1 cellular context compared by ENCODE assay signal in genomic region chr14:103563089-103563620, GRCh38.
TF ChIP-seq lines count a peak whose summit lies in the region.

No MANE protein-coding gene starts in this region.

TF ChIP-seq in HepG2, 621 proteins besides CTCF, POLR2A, EP300 and RAD21 (continued from another document and continues in another):
- TF ChIP-seq HMGXB3 (CRISPR knock-in tag; IDR thresholded peaks at IDR 0.05; ENCODE audit: borderline replicate concordance) = 0 out of 2 replicates have a peak, but pooled peaks have one; percentile 2
- TF ChIP-seq NR2F6 (IDR thresholded peaks at IDR 0.05) = no peak
- 0 out of 2 replicates have a peak, but pooled peaks have one; percentile 3 for TF ChIP-seq NR2F6 (CRISPR knock-in tag; IDR thresholded peaks at IDR 0.05)
- TF ChIP-seq, protein P1, sequence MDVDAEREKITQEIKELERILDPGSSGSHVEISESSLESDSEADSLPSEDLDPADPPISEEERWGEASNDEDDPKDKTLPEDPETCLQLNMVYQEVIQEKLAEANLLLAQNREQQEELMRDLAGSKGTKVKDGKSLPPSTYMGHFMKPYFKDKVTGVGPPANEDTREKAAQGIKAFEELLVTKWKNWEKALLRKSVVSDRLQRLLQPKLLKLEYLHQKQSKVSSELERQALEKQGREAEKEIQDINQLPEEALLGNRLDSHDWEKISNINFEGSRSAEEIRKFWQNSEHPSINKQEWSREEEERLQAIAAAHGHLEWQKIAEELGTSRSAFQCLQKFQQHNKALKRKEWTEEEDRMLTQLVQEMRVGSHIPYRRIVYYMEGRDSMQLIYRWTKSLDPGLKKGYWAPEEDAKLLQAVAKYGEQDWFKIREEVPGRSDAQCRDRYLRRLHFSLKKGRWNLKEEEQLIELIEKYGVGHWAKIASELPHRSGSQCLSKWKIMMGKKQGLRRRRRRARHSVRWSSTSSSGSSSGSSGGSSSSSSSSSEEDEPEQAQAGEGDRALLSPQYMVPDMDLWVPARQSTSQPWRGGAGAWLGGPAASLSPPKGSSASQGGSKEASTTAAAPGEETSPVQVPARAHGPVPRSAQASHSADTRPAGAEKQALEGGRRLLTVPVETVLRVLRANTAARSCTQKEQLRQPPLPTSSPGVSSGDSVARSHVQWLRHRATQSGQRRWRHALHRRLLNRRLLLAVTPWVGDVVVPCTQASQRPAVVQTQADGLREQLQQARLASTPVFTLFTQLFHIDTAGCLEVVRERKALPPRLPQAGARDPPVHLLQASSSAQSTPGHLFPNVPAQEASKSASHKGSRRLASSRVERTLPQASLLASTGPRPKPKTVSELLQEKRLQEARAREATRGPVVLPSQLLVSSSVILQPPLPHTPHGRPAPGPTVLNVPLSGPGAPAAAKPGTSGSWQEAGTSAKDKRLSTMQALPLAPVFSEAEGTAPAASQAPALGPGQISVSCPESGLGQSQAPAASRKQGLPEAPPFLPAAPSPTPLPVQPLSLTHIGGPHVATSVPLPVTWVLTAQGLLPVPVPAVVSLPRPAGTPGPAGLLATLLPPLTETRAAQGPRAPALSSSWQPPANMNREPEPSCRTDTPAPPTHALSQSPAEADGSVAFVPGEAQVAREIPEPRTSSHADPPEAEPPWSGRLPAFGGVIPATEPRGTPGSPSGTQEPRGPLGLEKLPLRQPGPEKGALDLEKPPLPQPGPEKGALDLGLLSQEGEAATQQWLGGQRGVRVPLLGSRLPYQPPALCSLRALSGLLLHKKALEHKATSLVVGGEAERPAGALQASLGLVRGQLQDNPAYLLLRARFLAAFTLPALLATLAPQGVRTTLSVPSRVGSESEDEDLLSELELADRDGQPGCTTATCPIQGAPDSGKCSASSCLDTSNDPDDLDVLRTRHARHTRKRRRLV (CRISPR knock-in tag; IDR thresholded peaks at IDR 0.05) = no peak; the same call in 1 of the 2 replicates
- TF ChIP-seq ZZZ3 (CRISPR knock-in tag; IDR thresholded peaks at IDR 0.05; ENCODE audit: borderline replicate concordance) = no peak
- no peak for TF ChIP-seq ZNF446 (CRISPR knock-in tag; IDR thresholded peaks at IDR 0.05)
- no peak for TF ChIP-seq ZNF263 (CRISPR knock-in tag; IDR thresholded peaks at IDR 0.05)
- TF ChIP-seq, protein P2, sequence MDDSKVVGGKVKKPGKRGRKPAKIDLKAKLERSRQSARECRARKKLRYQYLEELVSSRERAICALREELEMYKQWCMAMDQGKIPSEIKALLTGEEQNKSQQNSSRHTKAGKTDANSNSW (CRISPR knock-in tag; IDR thresholded peaks at IDR 0.05; ENCODE audit: borderline replicate concordance) = no peak
- no peak for TF ChIP-seq PAWR (CRISPR knock-in tag; IDR thresholded peaks at IDR 0.05; ENCODE audit: borderline replicate concordance)
- TF ChIP-seq, protein P3, sequence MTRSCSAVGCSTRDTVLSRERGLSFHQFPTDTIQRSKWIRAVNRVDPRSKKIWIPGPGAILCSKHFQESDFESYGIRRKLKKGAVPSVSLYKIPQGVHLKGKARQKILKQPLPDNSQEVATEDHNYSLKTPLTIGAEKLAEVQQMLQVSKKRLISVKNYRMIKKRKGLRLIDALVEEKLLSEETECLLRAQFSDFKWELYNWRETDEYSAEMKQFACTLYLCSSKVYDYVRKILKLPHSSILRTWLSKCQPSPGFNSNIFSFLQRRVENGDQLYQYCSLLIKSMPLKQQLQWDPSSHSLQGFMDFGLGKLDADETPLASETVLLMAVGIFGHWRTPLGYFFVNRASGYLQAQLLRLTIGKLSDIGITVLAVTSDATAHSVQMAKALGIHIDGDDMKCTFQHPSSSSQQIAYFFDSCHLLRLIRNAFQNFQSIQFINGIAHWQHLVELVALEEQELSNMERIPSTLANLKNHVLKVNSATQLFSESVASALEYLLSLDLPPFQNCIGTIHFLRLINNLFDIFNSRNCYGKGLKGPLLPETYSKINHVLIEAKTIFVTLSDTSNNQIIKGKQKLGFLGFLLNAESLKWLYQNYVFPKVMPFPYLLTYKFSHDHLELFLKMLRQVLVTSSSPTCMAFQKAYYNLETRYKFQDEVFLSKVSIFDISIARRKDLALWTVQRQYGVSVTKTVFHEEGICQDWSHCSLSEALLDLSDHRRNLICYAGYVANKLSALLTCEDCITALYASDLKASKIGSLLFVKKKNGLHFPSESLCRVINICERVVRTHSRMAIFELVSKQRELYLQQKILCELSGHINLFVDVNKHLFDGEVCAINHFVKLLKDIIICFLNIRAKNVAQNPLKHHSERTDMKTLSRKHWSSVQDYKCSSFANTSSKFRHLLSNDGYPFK (CRISPR knock-in tag; IDR thresholded peaks at IDR 0.05; ENCODE audit: borderline replicate concordance) = 0 out of 2 replicates have a peak, but pooled peaks have one; percentile 3
- no peak; the same call in 1 of the 2 replicates for TF ChIP-seq HIVEP1 (CRISPR knock-in tag; IDR thresholded peaks at IDR 0.05)
- peak; percentile 53 for TF ChIP-seq SAP130 (CRISPR knock-in tag; IDR thresholded peaks at IDR 0.05; ENCODE audit: low read depth)
- no peak for TF ChIP-seq ZBTB33 (CRISPR knock-in tag; IDR thresholded peaks at IDR 0.05)
- no peak; the same call in 1 of the 2 replicates for TF ChIP-seq ZBTB1 (CRISPR knock-in tag; IDR thresholded peaks at IDR 0.05; ENCODE audit: borderline replicate concordance)
- no peak for TF ChIP-seq AGO1 (IDR thresholded peaks at IDR 0.05; ENCODE audit: low read depth, low read length, poor library complexity, severe bottlenecking)
- TF ChIP-seq SIN3A (IDR thresholded peaks at IDR 0.05; ENCODE audit: borderline replicate concordance, low read depth, low read length) = no peak
- no peak for TF ChIP-seq CBX2 (IDR thresholded peaks at IDR 0.05; ENCODE audit: low read depth, low read length)
- no peak for TF ChIP-seq CBX2 (CRISPR knock-in tag; IDR thresholded peaks at IDR 0.05; ENCODE audit: low read depth)
- TF ChIP-seq TRIM24 (CRISPR knock-in tag; IDR thresholded peaks at IDR 0.05) = no peak
- TF ChIP-seq PHB2 (IDR thresholded peaks at IDR 0.05; ENCODE audit: partially characterized antibody) = no peak
- no peak for TF ChIP-seq ZNF589 (CRISPR knock-in tag; conservative IDR thresholded peaks at IDR 0.05)
- no peak for TF ChIP-seq MIXL1 (CRISPR knock-in tag; IDR thresholded peaks at IDR 0.05)
- no peak; the same call in 1 of the 2 replicates for TF ChIP-seq ZNF747 (CRISPR knock-in tag; IDR thresholded peaks at IDR 0.05; ENCODE audit: borderline replicate concordance)
- no peak for TF ChIP-seq ZMYM2 (CRISPR knock-in tag; IDR thresholded peaks at IDR 0.05)
- TF ChIP-seq CCDC6 (CRISPR knock-in tag; IDR thresholded peaks at IDR 0.05) = no peak
- TF ChIP-seq KDM2A (CRISPR knock-in tag; IDR thresholded peaks at IDR 0.05; ENCODE audit: borderline replicate concordance, low read depth) = 0 out of 2 replicates have a peak, but pooled peaks have one; percentile 39
- 0 out of 2 replicates have a peak, but pooled peaks have one; percentile 9 for TF ChIP-seq ZNF543 (CRISPR knock-in tag; IDR thresholded peaks at IDR 0.05)
- TF ChIP-seq ONECUT2 (CRISPR knock-in tag; IDR thresholded peaks at IDR 0.05) = no peak
- TF ChIP-seq GABPB1 (CRISPR knock-in tag; IDR thresholded peaks at IDR 0.05) = no peak
- no peak for TF ChIP-seq GPN1 (CRISPR knock-in tag; IDR thresholded peaks at IDR 0.05; ENCODE audit: borderline replicate concordance)
- peak; percentile 15 for TF ChIP-seq GABPA (IDR thresholded peaks at IDR 0.05; ENCODE audit: low read depth, low read length)
- TF ChIP-seq GABPA (CRISPR knock-in tag; IDR thresholded peaks at IDR 0.05; ENCODE audit: low read depth) = no peak
- no peak for TF ChIP-seq HMG20B (CRISPR knock-in tag; conservative IDR thresholded peaks at IDR 0.05)
- peak; percentile 20; the same call in 1 of the 2 replicates for TF ChIP-seq UBTF (CRISPR knock-in tag; IDR thresholded peaks at IDR 0.05)
- no peak for TF ChIP-seq SMC3 (IDR thresholded peaks at IDR 0.05; ENCODE audit: low read length)
- TF ChIP-seq, protein P4, sequence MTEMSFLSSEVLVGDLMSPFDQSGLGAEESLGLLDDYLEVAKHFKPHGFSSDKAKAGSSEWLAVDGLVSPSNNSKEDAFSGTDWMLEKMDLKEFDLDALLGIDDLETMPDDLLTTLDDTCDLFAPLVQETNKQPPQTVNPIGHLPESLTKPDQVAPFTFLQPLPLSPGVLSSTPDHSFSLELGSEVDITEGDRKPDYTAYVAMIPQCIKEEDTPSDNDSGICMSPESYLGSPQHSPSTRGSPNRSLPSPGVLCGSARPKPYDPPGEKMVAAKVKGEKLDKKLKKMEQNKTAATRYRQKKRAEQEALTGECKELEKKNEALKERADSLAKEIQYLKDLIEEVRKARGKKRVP (CRISPR knock-in tag; IDR thresholded peaks at IDR 0.05) = no peak
- no peak for TF ChIP-seq ZNF260 (CRISPR knock-in tag; IDR thresholded peaks at IDR 0.05; ENCODE audit: borderline replicate concordance, low read depth)
- TF ChIP-seq FOXK2 (IDR thresholded peaks at IDR 0.05) = no peak
- TF ChIP-seq NFE2L1 (CRISPR knock-in tag; IDR thresholded peaks at IDR 0.05; ENCODE audit: borderline replicate concordance) = no peak
- no peak for TF ChIP-seq ZNF207 (IDR thresholded peaks at IDR 0.05; ENCODE audit: borderline replicate concordance)
- TF ChIP-seq ZNF333 (CRISPR knock-in tag; IDR thresholded peaks at IDR 0.05; ENCODE audit: borderline replicate concordance) = no peak
- no peak for TF ChIP-seq KDM1A (CRISPR knock-in tag; IDR thresholded peaks at IDR 0.05)
- no peak for TF ChIP-seq IRF1 (CRISPR knock-in tag; IDR thresholded peaks at IDR 0.05; ENCODE audit: low read depth)
- peak; percentile 40; the same call in 1 of the 2 replicates for TF ChIP-seq ZBTB38 (CRISPR knock-in tag; IDR thresholded peaks at IDR 0.05)
